In genomic region chr14:94501588-94502516, GRCh38 we compare ENCODE assay signal across 18 cellular contexts. TPM values are rescaled to one million over a fixed set of nuclear protein-coding genes. Genes with fewer than 3 reads are reported as not detected.
DNase-seq lines count a peak whose midpoint lies in the region; ATAC-seq, FAIRE-seq and TF ChIP-seq lines count a peak whose summit lies in the region.
"Had no signal": no experiment of that assay in that cellular context is flagged by ENCODE, and none has a peak within 500 bp of the region (broad histone marks: within the 10 kb centered on the region; RNA-seq: fewer than 3 reads in every experiment).

No MANE protein-coding gene starts in this region.

- H3K4me3 ChIP-seq in AG10803 (ENCODE audit: low read length): no peak overlapping the region
- no peak overlapping the region for H3K4me3 ChIP-seq in body of pancreas
- H3K4me3 ChIP-seq in pancreas: no peak overlapping the region
- H3K4me3 ChIP-seq in WERI-Rb-1 (ENCODE audit: low read depth, low read length): no peak overlapping the region
- H3K4me3 ChIP-seq: HAP-1 had no signal

- H3K27me3 ChIP-seq in body of pancreas (no peaks in the 10 kb centered on the region), pancreas (no peaks in the 10 kb centered on the region), WERI-Rb-1 (ENCODE audit: insufficient read depth, low read depth, severe bottlenecking) (peaks cover 82% of the 10 kb centered on the region)
- H3K27me3 ChIP-seq: BE2C had no signal

- peak; percentile 14 for DNase-seq in AG10803 (ENCODE audit: low read depth)
- DNase-seq in body of pancreas: peak in 1 of 4 donors; percentile 11
- peak; percentile 32 for DNase-seq in left kidney (ENCODE audit: low read depth, low spot score)
- no peak for DNase-seq in pancreas
- no peak for DNase-seq in ACHN
- no peak for DNase-seq in WERI-Rb-1
- no peak for DNase-seq in HCEC 1CT
- DNase-seq: 8988T; BE2C; CD4-positive, alpha-beta memory T cell; DMS53; GF-D8; HFFc6 had no signal

- TF ChIP-seq CTCF in AG10803 (conservative IDR thresholded peaks at IDR 0.05; ENCODE audit: low read length) (no peak), body of pancreas (IDR thresholded peaks at IDR 0.05) (no peak), pancreas (IDR thresholded peaks at IDR 0.05) (no peak), WERI-Rb-1 (IDR thresholded peaks at IDR 0.05; ENCODE audit: low read depth, low read length) (no peak)

- no peak for FAIRE-seq in pancreas (lab: Jason Lieb, UNC)
- FAIRE-seq: GM19239, H1, HTR-8/SVneo had no signal

- WGBS in body of pancreas, 2 donors: 64 to 67% methylated on average over 15 to 16 of the region's 16 CpGs
- 60 to 64% methylated on average over 14 to 16 of the region's 16 CpGs for WGBS in pancreas, 2 donors

- intact Hi-C loops in body of pancreas (cut with DNase I): no loop called here
- intact Hi-C loops in pancreas (cut with DNase I): no loop called here

- no peaks in the 10 kb centered on the region for H3K36me3 ChIP-seq in body of pancreas (replicated peaks in 1 of 2; ENCODE audit: insufficient read depth in 1 of 2, low read depth in 2 of 2)
- H3K36me3 ChIP-seq in pancreas: no peaks in the 10 kb centered on the region
- H3K36me3 ChIP-seq in WERI-Rb-1: no peaks in the 10 kb centered on the region
- H3K36me3 ChIP-seq: BE2C, HAP-1 had no signal

- H3K27ac ChIP-seq in body of pancreas (no peak overlapping the region), pancreas (no peak overlapping the region), WERI-Rb-1 (no peak overlapping the region)
- H3K27ac ChIP-seq: C4-2B had no signal

- in situ Hi-C loops in ACHN (cut with HindIII; ENCODE audit: low pct_ligation_motif_present, low pct_unique_long_range_greater_than_20kb, low sequenced_read_pairs): no loop called here

- ATAC-seq in body of pancreas: peak; percentile 47
- peak in 3 of 4 donors; percentile 9 to 44 (median 23) for ATAC-seq in pancreas

- no peak for TF ChIP-seq POLR2A in body of pancreas (IDR thresholded peaks at IDR 0.05)

- H3K9me3 ChIP-seq in body of pancreas (no peaks in the 10 kb centered on the region), pancreas (no peaks in the 10 kb centered on the region), WERI-Rb-1 (ENCODE audit: severe bottlenecking) (no peaks in the 10 kb centered on the region)
- H3K9me3 ChIP-seq: BE2C, HAP-1 had no signal

- H3K4me1 ChIP-seq in body of pancreas: no peaks in the 10 kb centered on the region
- H3K4me1 ChIP-seq in pancreas: no peaks in the 10 kb centered on the region
- H3K4me1 ChIP-seq: BE2C, HAP-1 had no signal

RNA-seq across cellular contexts. Expression of gene SERPINA12, which starts 7.4 kb away (rescaled TPM):
- total RNA-seq in body of pancreas: not detected
- not detected for total RNA-seq in pancreas
- not detected for polyA plus RNA-seq in pancreas
- total RNA-seq: CD4-positive, alpha-beta memory T cell; H1; HFFc6 had no signal
- polyA plus RNA-seq: CD4-positive, alpha-beta memory T cell; H1 had no signal

RNA-seq across cellular contexts. Expression of gene SERPINA9, which starts 25.9 kb away (rescaled TPM):
- total RNA-seq in body of pancreas (not detected), pancreas (not detected)
- polyA plus RNA-seq in pancreas: not detected
- total RNA-seq: CD4-positive, alpha-beta memory T cell; H1; HFFc6 had no signal
- polyA plus RNA-seq: CD4-positive, alpha-beta memory T cell; H1 had no signal

RNA-seq across cellular contexts. Expression of gene SERPINA11, which starts 49.3 kb away (rescaled TPM):
- total RNA-seq in body of pancreas: not detected
- total RNA-seq in pancreas: not detected
- not detected for polyA plus RNA-seq in pancreas
- total RNA-seq: CD4-positive, alpha-beta memory T cell; HFFc6 had no signal
- polyA plus RNA-seq: CD4-positive, alpha-beta memory T cell had no signal

RNA-seq across cellular contexts. Expression of gene SERPINA4, which starts 59.4 kb away (rescaled TPM):
- total RNA-seq in body of pancreas: 10 to 100 TPM; 42.8 to 57.6 TPM
- total RNA-seq in pancreas: 10 to 100 TPM; 51.5 to 88.5 (median 59.7) TPM
- polyA plus RNA-seq in pancreas: 100 to 1,000 TPM; 103 to 119 TPM
- total RNA-seq: CD4-positive, alpha-beta memory T cell; H1; HFFc6 had no signal
- polyA plus RNA-seq: CD4-positive, alpha-beta memory T cell; H1 had no signal

Comparison
In these comparisons a context has a peak if more than half of its experiments do, and no peak if none do; other contexts are left out.
1. DNase-seq: peak in AG10803 (single experiment) and left kidney (single experiment); none in pancreas (0 of 6), ACHN (single experiment), WERI-Rb-1 (single experiment) and HCEC 1CT (single experiment).